In genomic region chr18:45084207-45084606, GRCh38 we compare ENCODE assay signal across 24 cellular contexts.
DNase-seq lines count a peak whose midpoint lies in the region; FAIRE-seq and TF ChIP-seq lines count a peak whose summit lies in the region.
"Had no signal": no experiment of that assay in that cellular context is flagged by ENCODE, and none has a peak within 500 bp of the region (broad histone marks: within the 10 kb centered on the region; RNA-seq: fewer than 3 reads in every experiment).

No MANE protein-coding gene starts in this region.

- no peak overlapping the region for H2BK12ac ChIP-seq in H1 (ENCODE audit: low read depth, low read length)

- CTCF ChIA-PET in H1 (lab: Charles Lee; ENCODE audit: partially characterized antibody), result no interaction called here
- CTCF ChIA-PET in activated CD4-positive, alpha-beta memory T cell treated with anti-CD3 and anti-CD28 coated beads, Interleukin-2, amount 10 ng/mL, durations not matched to agents 7 days and 5 days (lab: Charles Lee), result no interaction called here

- peaks cover 4% of the 10 kb centered on the region for H3K36me3 Mint-ChIP-seq in nephron (ENCODE audit: low read depth)
- no peaks in the 10 kb centered on the region for H3K36me3 Mint-ChIP-seq in activated CD4-positive, alpha-beta memory T cell treated with anti-CD3 and anti-CD28 coated beads, Interleukin-2, amount 10 ng/mL, durations not matched to agents 7 days and 5 days (ENCODE audit: low read depth)
- H3K36me3 Mint-ChIP-seq: CD4-positive, alpha-beta memory T cell had no signal

- no peaks in the 10 kb centered on the region for H3F3A ChIP-seq in smooth muscle cell (ENCODE audit: low read depth)

- H3K9ac ChIP-seq in H1 (replicated peaks in 1 of 4; ENCODE audit: extremely low read depth in 1 of 4, low read depth in 3 of 4, low read length in 3 of 4), result no peak overlapping the region
- no peak overlapping the region for H3K9ac ChIP-seq in smooth muscle cell (ENCODE audit: low read depth)
- H3K9ac ChIP-seq: BLaER1, GM23248 had no signal

- TF ChIP-seq POLR2A in H1 (IDR thresholded peaks at IDR 0.05; ENCODE audit: control extremely low read depth in 1 of 2, low read depth in 2 of 2, low read length in 2 of 2) (no peak), sigmoid colon (IDR thresholded peaks at IDR 0.05) (no peak)

- peak overlapping the region; percentile 83 to 93 (median 90) for H3K27ac Mint-ChIP-seq in nephron
- no peak overlapping the region for H3K27ac Mint-ChIP-seq in activated CD4-positive, alpha-beta memory T cell treated with anti-CD3 and anti-CD28 coated beads, Interleukin-2, amount 10 ng/mL, durations not matched to agents 7 days and 5 days
- H3K27ac Mint-ChIP-seq: CD4-positive, alpha-beta memory T cell had no signal

- DNase-seq in H1 (ENCODE audit: low read depth in 1 of 2, low spot score in 2 of 2), result no peak
- DNase-seq in sigmoid colon, result peak; percentile 77
- DNase-seq in ureter (ENCODE audit: low spot score), result peak; percentile 46
- DNase-seq in AG08396 (ENCODE audit: low spot score), result no peak
- no peak for DNase-seq in activated CD4-positive, alpha-beta memory T cell treated with anti-CD3 and anti-CD28 coated beads, Interleukin-2, amount 10 ng/mL, durations not matched to agents 7 days and 5 days
- no peak for DNase-seq in smooth muscle cell (lab: John Stamatoyannopoulos, UW; ENCODE audit: unreplicated experiment)
- DNase-seq: Caco-2; CD4-positive, alpha-beta memory T cell; DMS 273 treated with DMSO at 0.1 percent for 48 hours; DND-41; GM23248; IMR-90; Karpas-422; MV-4-11; NCI-H1105 treated with DMSO at 0.1 percent for 48 hours; NCI-H2081; NCI-H2171; NCI-H524 treated with DMSO at 0.1 percent for 48 hours; PC-3; Right ventricle myocardium superior had no signal

- POLR2A ChIA-PET in H1 (lab: Charles Lee; ENCODE audit: partially characterized antibody), result no interaction called here
- POLR2A ChIA-PET in activated CD4-positive, alpha-beta memory T cell treated with anti-CD3 and anti-CD28 coated beads, Interleukin-2, amount 10 ng/mL, durations not matched to agents 7 days and 5 days (lab: Charles Lee), result no interaction called here

- TF ChIP-seq RAD21 in H1 (IDR thresholded peaks at IDR 0.05 in 1 of 2, conservative IDR thresholded peaks at IDR 0.05 in 1 of 2; ENCODE audit: low read depth in 2 of 2, low read length in 2 of 2), result no peak

- H3K23me2 ChIP-seq in H1 (ENCODE audit: low read depth, low read length), result no peaks in the 10 kb centered on the region

- H3K4me2 ChIP-seq in H1 (ENCODE audit: insufficient read depth in 1 of 2, low read depth in 2 of 2, low read length in 2 of 2), result no peak overlapping the region
- no peak overlapping the region for H3K4me2 ChIP-seq in smooth muscle cell
- H3K4me2 ChIP-seq: BLaER1 had no signal

- H3K4ac ChIP-seq in H1 (replicated peaks; ENCODE audit: insufficient read length, low read depth, low read length), result no peak overlapping the region

- no peak overlapping the region for H3K27ac ChIP-seq in H1 (ENCODE audit: low read depth, low read length)
- no peak overlapping the region for H3K27ac ChIP-seq in sigmoid colon
- H3K27ac ChIP-seq in smooth muscle cell (ENCODE audit: low read depth), result no peak overlapping the region
- H3K27ac ChIP-seq: BLaER1, GM23248 had no signal

- H4K20me1 ChIP-seq in H1 (replicated peaks in 1 of 2; ENCODE audit: control insufficient read depth in 1 of 2, insufficient read depth in 2 of 2, low read length in 2 of 2), result no peaks in the 10 kb centered on the region
- H4K20me1 ChIP-seq in smooth muscle cell (ENCODE audit: low read depth), result no peaks in the 10 kb centered on the region
- H4K20me1 ChIP-seq: BLaER1 had no signal

- TF ChIP-seq CTCF in H1 (IDR thresholded peaks at IDR 0.05; ENCODE audit: control extremely low read depth in 1 of 3, insufficient read depth in 1 of 3, low read depth in 1 of 3, low read length in 3 of 3) (no peak), nephron (IDR thresholded peaks at IDR 0.05; ENCODE audit: unreplicated experiment in 3 of 3) (no peak), sigmoid colon (IDR thresholded peaks at IDR 0.05) (no peak), smooth muscle cell (IDR thresholded peaks at IDR 0.05; ENCODE audit: borderline replicate concordance, insufficient read depth, poor library complexity, severe bottlenecking) (no peak)

- FAIRE-seq in H1 (lab: Jason Lieb, UNC), result no peak
- FAIRE-seq: GM12878 had no signal

- H3K56ac ChIP-seq in H1 (replicated peaks; ENCODE audit: insufficient read length, low read depth, low read length), result no peak overlapping the region

- H3K36me3 ChIP-seq in H1 (ENCODE audit: control insufficient read depth in 2 of 4, insufficient read depth in 4 of 4, low read length in 3 of 4) (no peaks in the 10 kb centered on the region), sigmoid colon (no peaks in the 10 kb centered on the region), smooth muscle cell (ENCODE audit: low read depth) (no peaks in the 10 kb centered on the region)
- H3K36me3 ChIP-seq: BLaER1, HAP-1 had no signal

- H2BK120ac ChIP-seq in H1 (replicated peaks; ENCODE audit: low read depth, low read length), result no peak overlapping the region

- H4K91ac ChIP-seq in H1 (replicated peaks; ENCODE audit: insufficient read length, low read length), result no peak overlapping the region

- H3K27me3 ChIP-seq in H1 (replicated peaks in 1 of 4; ENCODE audit: control insufficient read depth in 3 of 4, extremely low read depth in 1 of 4, insufficient read depth in 3 of 4, low read length in 3 of 4), result no peaks in the 10 kb centered on the region
- H3K27me3 ChIP-seq in sigmoid colon, result no peaks in the 10 kb centered on the region
- no peaks in the 10 kb centered on the region for H3K27me3 ChIP-seq in smooth muscle cell (ENCODE audit: low read depth)
- H3K27me3 ChIP-seq: BLaER1 had no signal

- intact Hi-C loops in sigmoid colon (cut with DNase I), result no loop called here

- 95% methylated on average over 13 of the region's 13 CpGs; no CpG with 5 or more reads in 1 of the 2 experiments for WGBS in H1 (ENCODE audit: extremely low coverage in 1 of 2, insufficient coverage in 1 of 2, insufficient read length in 1 of 2, insufficient replicate concordance in 2 of 2, low coverage in 1 of 2, low lambda C conversion rate in 2 of 2, missing lambda C conversion rate in 1 of 2), 2 experiments
- 65 to 86% methylated on average over 13 of the region's 13 CpGs for WGBS in sigmoid colon, 2 donors
- 84% methylated on average over 13 of the region's 13 CpGs for WGBS in smooth muscle cell (ENCODE audit: low lambda C conversion rate)

- no peak overlapping the region for H3K18ac ChIP-seq in H1 (ENCODE audit: extremely low read depth, low read length)

- no peak overlapping the region for H4K8ac ChIP-seq in H1 (ENCODE audit: extremely low read depth, insufficient read depth, low read length)

- H3K9me3 ChIP-seq in H1 (ENCODE audit: insufficient read depth in 2 of 2, low read depth in 1 of 2, low read length in 1 of 2) (no peaks in the 10 kb centered on the region), sigmoid colon (no peaks in the 10 kb centered on the region), smooth muscle cell (replicated peaks; ENCODE audit: low read depth) (no peaks in the 10 kb centered on the region)
- H3K9me3 ChIP-seq: Caco-2, HAP-1 had no signal

- H2BK5ac ChIP-seq in H1 (ENCODE audit: low read depth, low read length), result no peak overlapping the region

- H2BK20ac ChIP-seq in H1 (ENCODE audit: low read length), result no peak overlapping the region

- H3K4me1 Mint-ChIP-seq in nephron, result peaks cover 19% of the 10 kb centered on the region
- H3K4me1 Mint-ChIP-seq in activated CD4-positive, alpha-beta memory T cell treated with anti-CD3 and anti-CD28 coated beads, Interleukin-2, amount 10 ng/mL, durations not matched to agents 7 days and 5 days, result no peaks in the 10 kb centered on the region
- H3K4me1 Mint-ChIP-seq: CD4-positive, alpha-beta memory T cell had no signal

- H3K4me1 ChIP-seq in H1 (replicated peaks in 1 of 4; ENCODE audit: control insufficient read depth in 3 of 4, insufficient read depth in 4 of 4, low read length in 3 of 4) (peaks cover 0 to 3% (median 2%) of the 10 kb centered on the region in 4 experiments; a peak in 3 of 7 replicates), sigmoid colon (no peaks in the 10 kb centered on the region), smooth muscle cell (ENCODE audit: low read depth) (no peaks in the 10 kb centered on the region)
- H3K4me1 ChIP-seq: Caco-2, HAP-1 had no signal

- no peak overlapping the region for H4K5ac ChIP-seq in H1 (ENCODE audit: insufficient read length, low read depth, low read length)

- H3K14ac ChIP-seq in H1 (ENCODE audit: insufficient read length), result no peak overlapping the region

- H2AFZ ChIP-seq in H1 (ENCODE audit: low read length) (peak overlapping the region; percentile 4; the same call in 1 of the 2 replicates), smooth muscle cell (ENCODE audit: low read depth) (no peak overlapping the region)
- H2AFZ ChIP-seq: GM23248 had no signal

- peaks cover 7% of the 10 kb centered on the region for H3K9me3 Mint-ChIP-seq in nephron
- H3K9me3 Mint-ChIP-seq in activated CD4-positive, alpha-beta memory T cell treated with anti-CD3 and anti-CD28 coated beads, Interleukin-2, amount 10 ng/mL, durations not matched to agents 7 days and 5 days, result no peaks in the 10 kb centered on the region

- H3K79me2 ChIP-seq in H1 (ENCODE audit: control insufficient read depth in 1 of 2, insufficient read depth in 2 of 2, low read length in 2 of 2) (no peaks in the 10 kb centered on the region), smooth muscle cell (ENCODE audit: low read depth) (no peaks in the 10 kb centered on the region)

- H3K79me1 ChIP-seq in H1 (ENCODE audit: low read depth, low read length), result no peaks in the 10 kb centered on the region

- H2AK5ac ChIP-seq in H1 (ENCODE audit: low read depth, low read length), result no peak overlapping the region

- H2BK15ac ChIP-seq in H1 (ENCODE audit: low read length), result no peak overlapping the region

- H3K27me3 Mint-ChIP-seq in nephron (ENCODE audit: low read depth), result peaks cover 11% of the 10 kb centered on the region
- no peaks in the 10 kb centered on the region for H3K27me3 Mint-ChIP-seq in activated CD4-positive, alpha-beta memory T cell treated with anti-CD3 and anti-CD28 coated beads, Interleukin-2, amount 10 ng/mL, durations not matched to agents 7 days and 5 days

- TF ChIP-seq EP300 in H1 (IDR thresholded peaks at IDR 0.05; ENCODE audit: borderline replicate concordance in 1 of 2, low read depth in 2 of 2, low read length in 2 of 2), result no peak
- peak in 1 of 4 donors; percentile 77 for TF ChIP-seq EP300 in sigmoid colon (IDR thresholded peaks at IDR 0.05)

- peak overlapping the region in 1 of 3 experiments; percentile 26 for H3K4me3 Mint-ChIP-seq in nephron
- H3K4me3 Mint-ChIP-seq in activated CD4-positive, alpha-beta memory T cell treated with anti-CD3 and anti-CD28 coated beads, Interleukin-2, amount 10 ng/mL, durations not matched to agents 7 days and 5 days, result no peak overlapping the region
- H3K4me3 Mint-ChIP-seq: CD4-positive, alpha-beta memory T cell had no signal

- no peak overlapping the region for H3K23ac ChIP-seq in H1 (ENCODE audit: insufficient read length)

- no peak overlapping the region for H3K4me3 ChIP-seq in H1 (ENCODE audit: extremely low read depth in 1 of 4, insufficient read depth in 2 of 4, low read depth in 3 of 4, low read length in 4 of 4)
- no peak overlapping the region for H3K4me3 ChIP-seq in sigmoid colon
- H3K4me3 ChIP-seq in smooth muscle cell, result no peak overlapping the region
- H3K4me3 ChIP-seq: BLaER1, GM12878, GM23248, HAP-1 had no signal

Comparison
In these comparisons a context has a peak if more than half of its experiments do, and no peak if none do; other contexts are left out.
1. DNase-seq: peak in sigmoid colon (single experiment) and ureter (single experiment); none in H1 (0 of 2), AG08396 (single experiment), activated CD4-positive, alpha-beta memory T cell treated with anti-CD3 and anti-CD28 coated beads, Interleukin-2, amount 10 ng/mL, durations not matched to agents 7 days and 5 days (single experiment) and smooth muscle cell (single experiment).